ENCODE assay signal across 9 cellular contexts in the genomic region with DNA sequence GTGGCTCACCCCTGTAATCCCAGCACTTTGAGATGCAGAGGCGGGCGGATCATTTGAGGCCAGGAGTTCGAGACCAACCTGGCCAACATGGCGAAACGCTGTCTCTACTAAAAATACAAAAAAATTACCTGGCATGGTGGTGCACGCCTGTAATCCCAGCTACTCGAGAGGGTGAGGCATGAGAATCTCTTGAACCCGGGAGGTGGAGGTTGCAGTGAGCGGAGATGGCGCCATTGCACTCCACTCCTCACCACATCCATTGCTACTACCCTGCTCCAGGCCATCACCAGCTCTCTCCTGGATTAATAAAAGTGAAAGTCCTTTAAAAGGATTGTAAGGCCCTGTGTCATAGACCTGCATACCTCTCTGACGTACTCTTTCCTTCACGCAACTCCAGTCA.
A peak's percentile ranks its signal among the peaks of the same experiment; 100 is the strongest.
DNase-seq lines count a peak whose midpoint lies in the region; ATAC-seq and TF ChIP-seq lines count a peak whose summit lies in the region.
"Had no signal": no experiment of that assay in that cellular context is flagged by ENCODE, and none has a peak within 500 bp of the region (broad histone marks: within the 10 kb centered on the region; RNA-seq: fewer than 3 reads in every experiment).

No MANE protein-coding gene starts in this region.

- DNase-seq in AG04449 (ENCODE audit: low read depth, low spot score) (no peak), astrocyte of the spinal cord (ENCODE audit: low read depth, low spot score) (no peak), HEK293T (ENCODE audit: extremely low spot score) (no peak), T-helper 9 cell (no peak), SHP77 treated with DMSO at 0.1 percent for 48 hours (lab: John Stamatoyannopoulos, UW) (no peak)
- DNase-seq: NCI-H187 treated with DMSO at 0.1 percent for 48 hours had no signal

- no peak for TF ChIP-seq CTCF in AG04449 (IDR thresholded peaks at IDR 0.05; ENCODE audit: insufficient read depth, low read length, missing control alignments)
- no peak for TF ChIP-seq CTCF in astrocyte of the spinal cord (IDR thresholded peaks at IDR 0.05; ENCODE audit: low read depth, low read length)

- peaks cover 50% of the 10 kb centered on the region for H3K36me3 ChIP-seq in HUES48 (ENCODE audit: control insufficient read depth, insufficient read depth, low read length)
- H3K36me3 ChIP-seq in mucosa of rectum (ENCODE audit: control insufficient read depth in 2 of 2, insufficient read depth in 2 of 2, low read length in 2 of 2), result peaks cover 18 to 21% of the 10 kb centered on the region in 2 donors

- H3K4me3 ChIP-seq in AG04449 (ENCODE audit: low read depth, low read length) (peak overlapping the region; percentile 95), HUES48 (ENCODE audit: low read depth, low read length) (peak overlapping the region; percentile 90), astrocyte of the spinal cord (ENCODE audit: low read depth, low read length) (peak overlapping the region; percentile 77), mucosa of rectum (ENCODE audit: low read length in 2 of 2) (peak overlapping the region; percentile 83 to 87)

- in situ Hi-C loops in astrocyte of the spinal cord (cut with HindIII; ENCODE audit: low sequenced_read_pairs), result no loop called here

- CTCF ChIA-PET in AG04449 (lab: Yijun Ruan, JAX), result interaction anchor here (0.8 to 3.6 kb wide), 3 partner anchors 23 to 714 kb away, joined by 3 to 17 read pairs (median 3); no protein-coding TSS in a partner anchor
- CTCF ChIA-PET in HEK293T (lab: Yijun Ruan, JAX), result interaction anchor here (1.1 kb wide), 1 partner anchor 587 kb away, joined by 3 read pairs; no protein-coding TSS in a partner anchor

- H3K9ac ChIP-seq in HUES48 (ENCODE audit: low read depth, low read length) (no peak overlapping the region), mucosa of rectum (ENCODE audit: low read depth in 1 of 2, low read length in 2 of 2) (no peak overlapping the region)

- H3K9me3 ChIP-seq in HUES48 (ENCODE audit: control insufficient read depth, insufficient read depth, low read length) (no peaks in the 10 kb centered on the region), mucosa of rectum (ENCODE audit: control insufficient read depth in 2 of 2, low read length in 2 of 2) (no peaks in the 10 kb centered on the region)

- H3K27me3 ChIP-seq in HUES48 (ENCODE audit: control insufficient read depth, insufficient read depth, low read length) (no peaks in the 10 kb centered on the region), mucosa of rectum (ENCODE audit: control insufficient read depth in 2 of 2, insufficient read depth in 2 of 2, low read length in 2 of 2) (no peaks in the 10 kb centered on the region)

- H3K27ac ChIP-seq in HUES48 (ENCODE audit: low read depth, low read length) (no peak overlapping the region), mucosa of rectum (ENCODE audit: low read depth in 2 of 2, low read length in 2 of 2) (no peak overlapping the region)

- POLR2A ChIA-PET in AG04449 (lab: Yijun Ruan, JAX), result interaction anchor here (1.7 kb wide), 1 partner anchor 10 kb away, joined by 6 read pairs; no protein-coding TSS in a partner anchor
- POLR2A ChIA-PET in HEK293T (lab: Yijun Ruan, JAX), result interaction anchor here (1.0 kb wide), 1 partner anchor 156 kb away, joined by 3 read pairs; a partner anchor contains a TSS

- H3K4me1 ChIP-seq in HUES48 (ENCODE audit: control insufficient read depth, insufficient read depth, low read length) (0 out of 2 replicates have a peak, but pooled peaks cover 3% of the 10 kb centered on the region), mucosa of rectum (ENCODE audit: control insufficient read depth in 2 of 2, insufficient read depth in 2 of 2, low read length in 2 of 2) (peaks cover 7 to 11% of the 10 kb centered on the region in 2 donors)

- ATAC-seq in GM19467 (IDR thresholded peaks at IDR 0.05; ENCODE audit: unreplicated experiment), result no peak

TF ChIP-seq in HEK293T, 16 proteins besides CTCF, POLR2A, EP300 and RAD21:
- TF ChIP-seq LEF1 (IDR thresholded peaks at IDR 0.05; ENCODE audit: borderline replicate concordance), result no peak
- no peak for TF ChIP-seq TARDBP (IDR thresholded peaks at IDR 0.05)
- TF ChIP-seq BHLHE40 (IDR thresholded peaks at IDR 0.05; ENCODE audit: borderline replicate concordance), result no peak
- TF ChIP-seq CTBP1 (IDR thresholded peaks at IDR 0.05; ENCODE audit: borderline replicate concordance), result no peak
- no peak for TF ChIP-seq FOXM1 (IDR thresholded peaks at IDR 0.05; ENCODE audit: borderline replicate concordance)
- TF ChIP-seq, protein P1, sequence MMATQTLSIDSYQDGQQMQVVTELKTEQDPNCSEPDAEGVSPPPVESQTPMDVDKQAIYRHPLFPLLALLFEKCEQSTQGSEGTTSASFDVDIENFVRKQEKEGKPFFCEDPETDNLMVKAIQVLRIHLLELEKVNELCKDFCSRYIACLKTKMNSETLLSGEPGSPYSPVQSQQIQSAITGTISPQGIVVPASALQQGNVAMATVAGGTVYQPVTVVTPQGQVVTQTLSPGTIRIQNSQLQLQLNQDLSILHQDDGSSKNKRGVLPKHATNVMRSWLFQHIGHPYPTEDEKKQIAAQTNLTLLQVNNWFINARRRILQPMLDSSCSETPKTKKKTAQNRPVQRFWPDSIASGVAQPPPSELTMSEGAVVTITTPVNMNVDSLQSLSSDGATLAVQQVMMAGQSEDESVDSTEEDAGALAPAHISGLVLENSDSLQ (IDR thresholded peaks at IDR 0.05), result no peak
- no peak for TF ChIP-seq FOXA1 (IDR thresholded peaks at IDR 0.05)
- TF ChIP-seq FOXK2 (IDR thresholded peaks at IDR 0.05), result no peak
- no peak for TF ChIP-seq ELF4 (IDR thresholded peaks at IDR 0.05)
- no peak for TF ChIP-seq NFRKB (IDR thresholded peaks at IDR 0.05)
- TF ChIP-seq ARNT (IDR thresholded peaks at IDR 0.05), result no peak
- no peak for TF ChIP-seq HDGF (IDR thresholded peaks at IDR 0.05; ENCODE audit: borderline replicate concordance)
- TF ChIP-seq SP1 (IDR thresholded peaks at IDR 0.05), result no peak
- no peak for TF ChIP-seq L3MBTL2 (conservative IDR thresholded peaks at IDR 0.05)
- no peak for TF ChIP-seq SUZ12 (IDR thresholded peaks at IDR 0.05)
- no peak for TF ChIP-seq ZNF384 (IDR thresholded peaks at IDR 0.05)
